In the genomic region with DNA sequence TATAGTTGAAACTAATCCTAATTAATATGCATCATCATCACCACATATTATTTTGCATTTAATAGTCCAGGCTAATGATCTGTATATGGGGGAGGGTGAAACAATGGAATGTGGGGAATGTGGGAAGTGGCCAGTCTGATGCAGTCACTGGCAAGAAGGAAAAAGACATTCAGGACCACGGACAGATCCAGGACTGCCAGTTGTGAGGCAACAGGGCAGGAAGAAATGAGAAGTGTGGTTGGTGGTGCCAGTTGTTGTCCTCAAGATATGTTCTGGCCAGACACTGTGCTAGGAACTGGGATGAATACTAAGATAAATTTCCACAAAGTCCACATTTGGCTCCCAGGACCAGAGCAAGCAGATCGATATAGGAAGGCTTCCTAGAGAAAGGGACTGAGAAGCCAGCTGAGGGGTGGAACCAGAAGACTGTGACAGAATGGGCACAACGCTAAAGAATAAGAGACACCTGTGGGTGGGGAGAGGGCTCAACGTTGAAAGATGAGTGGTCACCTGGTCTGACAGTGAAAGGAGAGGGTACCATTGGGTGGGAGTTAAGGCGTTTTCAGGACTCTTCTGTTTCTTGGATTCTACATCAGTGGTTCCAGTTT, we compare ENCODE assay signal across 1 cellular context.
TF ChIP-seq lines count a peak whose summit lies in the region.

No MANE protein-coding gene starts in this region.

TF ChIP-seq in HepG2, 621 proteins besides CTCF, POLR2A, EP300 and RAD21 (continued from another document and continues in another):
- TF ChIP-seq, protein P1, sequence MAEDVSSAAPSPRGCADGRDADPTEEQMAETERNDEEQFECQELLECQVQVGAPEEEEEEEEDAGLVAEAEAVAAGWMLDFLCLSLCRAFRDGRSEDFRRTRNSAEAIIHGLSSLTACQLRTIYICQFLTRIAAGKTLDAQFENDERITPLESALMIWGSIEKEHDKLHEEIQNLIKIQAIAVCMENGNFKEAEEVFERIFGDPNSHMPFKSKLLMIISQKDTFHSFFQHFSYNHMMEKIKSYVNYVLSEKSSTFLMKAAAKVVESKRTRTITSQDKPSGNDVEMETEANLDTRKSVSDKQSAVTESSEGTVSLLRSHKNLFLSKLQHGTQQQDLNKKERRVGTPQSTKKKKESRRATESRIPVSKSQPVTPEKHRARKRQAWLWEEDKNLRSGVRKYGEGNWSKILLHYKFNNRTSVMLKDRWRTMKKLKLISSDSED (CRISPR knock-in tag; IDR thresholded peaks at IDR 0.05): no peak
- TF ChIP-seq, protein P2, sequence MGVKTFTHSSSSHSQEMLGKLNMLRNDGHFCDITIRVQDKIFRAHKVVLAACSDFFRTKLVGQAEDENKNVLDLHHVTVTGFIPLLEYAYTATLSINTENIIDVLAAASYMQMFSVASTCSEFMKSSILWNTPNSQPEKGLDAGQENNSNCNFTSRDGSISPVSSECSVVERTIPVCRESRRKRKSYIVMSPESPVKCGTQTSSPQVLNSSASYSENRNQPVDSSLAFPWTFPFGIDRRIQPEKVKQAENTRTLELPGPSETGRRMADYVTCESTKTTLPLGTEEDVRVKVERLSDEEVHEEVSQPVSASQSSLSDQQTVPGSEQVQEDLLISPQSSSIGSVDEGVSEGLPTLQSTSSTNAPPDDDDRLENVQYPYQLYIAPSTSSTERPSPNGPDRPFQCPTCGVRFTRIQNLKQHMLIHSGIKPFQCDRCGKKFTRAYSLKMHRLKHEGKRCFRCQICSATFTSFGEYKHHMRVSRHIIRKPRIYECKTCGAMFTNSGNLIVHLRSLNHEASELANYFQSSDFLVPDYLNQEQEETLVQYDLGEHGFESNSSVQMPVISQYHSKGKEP (CRISPR knock-in tag; IDR thresholded peaks at IDR 0.05): peak; percentile 87; the same call in 1 of the 2 replicates
- no peak for TF ChIP-seq ZNF282 (IDR thresholded peaks at IDR 0.05; ENCODE audit: partially characterized antibody)
- no peak for TF ChIP-seq ZKSCAN8 (CRISPR knock-in tag; IDR thresholded peaks at IDR 0.05; ENCODE audit: borderline replicate concordance)
- TF ChIP-seq ZNF230 (CRISPR knock-in tag; IDR thresholded peaks at IDR 0.05): no peak
- peak; percentile 59; the same call in 1 of the 2 replicates for TF ChIP-seq THAP11 (CRISPR knock-in tag; IDR thresholded peaks at IDR 0.05)
- TF ChIP-seq CEBPB (IDR thresholded peaks at IDR 0.05; ENCODE audit: borderline replicate concordance, low read depth, low read length): peak; percentile 80
- TF ChIP-seq ZNF326 (CRISPR knock-in tag; IDR thresholded peaks at IDR 0.05; ENCODE audit: borderline replicate concordance): no peak
- TF ChIP-seq MTF1 (CRISPR knock-in tag; IDR thresholded peaks at IDR 0.05): 0 out of 2 replicates have a peak, but pooled peaks have one; percentile 51
- TF ChIP-seq, protein P3, sequence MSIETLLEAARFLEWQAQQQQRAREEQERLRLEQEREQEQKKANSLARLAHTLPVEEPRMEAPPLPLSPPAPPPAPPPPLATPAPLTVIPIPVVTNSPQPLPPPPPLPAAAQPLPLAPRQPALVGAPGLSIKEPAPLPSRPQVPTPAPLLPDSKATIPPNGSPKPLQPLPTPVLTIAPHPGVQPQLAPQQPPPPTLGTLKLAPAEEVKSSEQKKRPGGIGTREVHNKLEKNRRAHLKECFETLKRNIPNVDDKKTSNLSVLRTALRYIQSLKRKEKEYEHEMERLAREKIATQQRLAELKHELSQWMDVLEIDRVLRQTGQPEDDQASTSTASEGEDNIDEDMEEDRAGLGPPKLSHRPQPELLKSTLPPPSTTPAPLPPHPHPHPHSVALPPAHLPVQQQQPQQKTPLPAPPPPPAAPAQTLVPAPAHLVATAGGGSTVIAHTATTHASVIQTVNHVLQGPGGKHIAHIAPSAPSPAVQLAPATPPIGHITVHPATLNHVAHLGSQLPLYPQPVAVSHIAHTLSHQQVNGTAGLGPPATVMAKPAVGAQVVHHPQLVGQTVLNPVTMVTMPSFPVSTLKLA (IDR thresholded peaks at IDR 0.05): no peak
- TF ChIP-seq RFXAP (CRISPR knock-in tag; IDR thresholded peaks at IDR 0.05; ENCODE audit: borderline replicate concordance): no peak
- TF ChIP-seq ZNF253 (CRISPR knock-in tag; IDR thresholded peaks at IDR 0.05; ENCODE audit: borderline replicate concordance): no peak
- TF ChIP-seq KLF16 (CRISPR knock-in tag; IDR thresholded peaks at IDR 0.05): peak in 1 of 2 experiments; percentile 79; a peak in 2 of 4 replicates
- TF ChIP-seq IRF2 (CRISPR knock-in tag; IDR thresholded peaks at IDR 0.05): peak; percentile 80
- no peak for TF ChIP-seq ZNF10 (CRISPR knock-in tag; IDR thresholded peaks at IDR 0.05; ENCODE audit: borderline replicate concordance, low read depth)
- TF ChIP-seq, protein P4, sequence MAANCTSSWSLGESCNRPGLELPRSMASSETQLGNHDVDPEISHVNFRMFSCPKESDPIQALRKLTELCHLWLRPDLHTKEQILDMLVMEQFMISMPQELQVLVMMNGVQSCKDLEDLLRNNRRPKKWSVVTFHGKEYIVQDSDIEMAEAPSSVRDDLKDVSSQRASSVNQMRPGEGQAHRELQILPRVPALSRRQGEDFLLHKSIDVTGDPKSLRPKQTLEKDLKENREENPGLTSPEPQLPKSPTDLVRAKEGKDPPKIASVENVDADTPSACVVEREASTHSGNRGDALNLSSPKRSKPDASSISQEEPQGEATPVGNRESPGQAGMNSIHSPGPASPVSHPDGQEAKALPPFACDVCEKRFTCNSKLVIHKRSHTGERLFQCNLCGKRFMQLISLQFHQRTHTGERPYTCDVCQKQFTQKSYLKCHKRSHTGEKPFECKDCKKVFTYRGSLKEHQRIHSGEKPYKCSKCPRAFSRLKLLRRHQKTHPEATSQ (CRISPR knock-in tag; IDR thresholded peaks at IDR 0.05; ENCODE audit: borderline replicate concordance): no peak
- no peak for TF ChIP-seq CREM (IDR thresholded peaks at IDR 0.05)
- TF ChIP-seq CREM (CRISPR knock-in tag; IDR thresholded peaks at IDR 0.05): no peak
- TF ChIP-seq ZNF619 (CRISPR knock-in tag; IDR thresholded peaks at IDR 0.05): no peak
- TF ChIP-seq TBX2 (CRISPR knock-in tag; IDR thresholded peaks at IDR 0.05; ENCODE audit: borderline replicate concordance): 0 out of 2 replicates have a peak, but pooled peaks have one; percentile 16
- TF ChIP-seq ZNF12 (CRISPR knock-in tag; IDR thresholded peaks at IDR 0.05): peak; percentile 74
- peak; percentile 68 for TF ChIP-seq SAP130 (CRISPR knock-in tag; IDR thresholded peaks at IDR 0.05; ENCODE audit: low read depth)
- no peak for TF ChIP-seq ARHGAP35 (CRISPR knock-in tag; IDR thresholded peaks at IDR 0.05; ENCODE audit: borderline replicate concordance)
- TF ChIP-seq, protein P5, sequence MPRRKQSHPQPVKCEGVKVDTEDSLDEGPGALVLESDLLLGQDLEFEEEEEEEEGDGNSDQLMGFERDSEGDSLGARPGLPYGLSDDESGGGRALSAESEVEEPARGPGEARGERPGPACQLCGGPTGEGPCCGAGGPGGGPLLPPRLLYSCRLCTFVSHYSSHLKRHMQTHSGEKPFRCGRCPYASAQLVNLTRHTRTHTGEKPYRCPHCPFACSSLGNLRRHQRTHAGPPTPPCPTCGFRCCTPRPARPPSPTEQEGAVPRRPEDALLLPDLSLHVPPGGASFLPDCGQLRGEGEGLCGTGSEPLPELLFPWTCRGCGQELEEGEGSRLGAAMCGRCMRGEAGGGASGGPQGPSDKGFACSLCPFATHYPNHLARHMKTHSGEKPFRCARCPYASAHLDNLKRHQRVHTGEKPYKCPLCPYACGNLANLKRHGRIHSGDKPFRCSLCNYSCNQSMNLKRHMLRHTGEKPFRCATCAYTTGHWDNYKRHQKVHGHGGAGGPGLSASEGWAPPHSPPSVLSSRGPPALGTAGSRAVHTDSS (CRISPR knock-in tag; conservative IDR thresholded peaks at IDR 0.05): no peak
- TF ChIP-seq MED8 (CRISPR knock-in tag; IDR thresholded peaks at IDR 0.05; ENCODE audit: insufficient replicate concordance): no peak
- no peak for TF ChIP-seq PHF20 (CRISPR knock-in tag; IDR thresholded peaks at IDR 0.05)
- TF ChIP-seq SYNCRIP (IDR thresholded peaks at IDR 0.05; ENCODE audit: insufficient read depth, low read depth, low read length): no peak
- no peak for TF ChIP-seq DR1 (CRISPR knock-in tag; IDR thresholded peaks at IDR 0.05)
- TF ChIP-seq FOXK1 (CRISPR knock-in tag; IDR thresholded peaks at IDR 0.05; ENCODE audit: borderline replicate concordance, low read depth): peak; percentile 71; the same call in 1 of the 2 replicates
- no peak for TF ChIP-seq RFX3 (CRISPR knock-in tag; IDR thresholded peaks at IDR 0.05)
- TF ChIP-seq ZSCAN12 (CRISPR knock-in tag; IDR thresholded peaks at IDR 0.05): peak; percentile 86; the same call in 1 of the 2 replicates
- TF ChIP-seq, protein P6, sequence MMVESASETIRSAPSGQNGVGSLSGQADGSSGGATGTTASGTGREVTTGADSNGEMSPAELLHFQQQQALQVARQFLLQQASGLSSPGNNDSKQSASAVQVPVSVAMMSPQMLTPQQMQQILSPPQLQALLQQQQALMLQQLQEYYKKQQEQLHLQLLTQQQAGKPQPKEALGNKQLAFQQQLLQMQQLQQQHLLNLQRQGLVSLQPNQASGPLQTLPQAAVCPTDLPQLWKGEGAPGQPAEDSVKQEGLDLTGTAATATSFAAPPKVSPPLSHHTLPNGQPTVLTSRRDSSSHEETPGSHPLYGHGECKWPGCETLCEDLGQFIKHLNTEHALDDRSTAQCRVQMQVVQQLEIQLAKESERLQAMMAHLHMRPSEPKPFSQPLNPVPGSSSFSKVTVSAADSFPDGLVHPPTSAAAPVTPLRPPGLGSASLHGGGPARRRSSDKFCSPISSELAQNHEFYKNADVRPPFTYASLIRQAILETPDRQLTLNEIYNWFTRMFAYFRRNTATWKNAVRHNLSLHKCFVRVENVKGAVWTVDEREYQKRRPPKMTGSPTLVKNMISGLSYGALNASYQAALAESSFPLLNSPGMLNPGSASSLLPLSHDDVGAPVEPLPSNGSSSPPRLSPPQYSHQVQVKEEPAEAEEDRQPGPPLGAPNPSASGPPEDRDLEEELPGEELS (CRISPR knock-in tag; IDR thresholded peaks at IDR 0.05): no peak; the same call in 1 of the 2 replicates
- TF ChIP-seq SMYD3 (CRISPR knock-in tag; IDR thresholded peaks at IDR 0.05): 0 out of 2 replicates have a peak, but pooled peaks have one; percentile 26
- TF ChIP-seq, protein P7, sequence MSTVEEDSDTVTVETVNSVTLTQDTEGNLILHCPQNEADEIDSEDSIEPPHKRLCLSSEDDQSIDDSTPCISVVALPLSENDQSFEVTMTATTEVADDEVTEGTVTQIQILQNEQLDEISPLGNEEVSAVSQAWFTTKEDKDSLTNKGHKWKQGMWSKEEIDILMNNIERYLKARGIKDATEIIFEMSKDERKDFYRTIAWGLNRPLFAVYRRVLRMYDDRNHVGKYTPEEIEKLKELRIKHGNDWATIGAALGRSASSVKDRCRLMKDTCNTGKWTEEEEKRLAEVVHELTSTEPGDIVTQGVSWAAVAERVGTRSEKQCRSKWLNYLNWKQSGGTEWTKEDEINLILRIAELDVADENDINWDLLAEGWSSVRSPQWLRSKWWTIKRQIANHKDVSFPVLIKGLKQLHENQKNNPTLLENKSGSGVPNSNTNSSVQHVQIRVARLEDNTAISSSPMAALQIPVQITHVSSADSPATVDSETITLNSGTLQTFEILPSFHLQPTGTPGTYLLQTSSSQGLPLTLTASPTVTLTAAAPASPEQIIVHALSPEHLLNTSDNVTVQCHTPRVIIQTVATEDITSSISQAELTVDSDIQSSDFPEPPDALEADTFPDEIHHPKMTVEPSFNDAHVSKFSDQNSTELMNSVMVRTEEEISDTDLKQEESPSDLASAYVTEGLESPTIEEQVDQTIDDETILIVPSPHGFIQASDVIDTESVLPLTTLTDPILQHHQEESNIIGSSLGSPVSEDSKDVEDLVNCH (CRISPR knock-in tag; IDR thresholded peaks at IDR 0.05): no peak
- TF ChIP-seq, protein P8, sequence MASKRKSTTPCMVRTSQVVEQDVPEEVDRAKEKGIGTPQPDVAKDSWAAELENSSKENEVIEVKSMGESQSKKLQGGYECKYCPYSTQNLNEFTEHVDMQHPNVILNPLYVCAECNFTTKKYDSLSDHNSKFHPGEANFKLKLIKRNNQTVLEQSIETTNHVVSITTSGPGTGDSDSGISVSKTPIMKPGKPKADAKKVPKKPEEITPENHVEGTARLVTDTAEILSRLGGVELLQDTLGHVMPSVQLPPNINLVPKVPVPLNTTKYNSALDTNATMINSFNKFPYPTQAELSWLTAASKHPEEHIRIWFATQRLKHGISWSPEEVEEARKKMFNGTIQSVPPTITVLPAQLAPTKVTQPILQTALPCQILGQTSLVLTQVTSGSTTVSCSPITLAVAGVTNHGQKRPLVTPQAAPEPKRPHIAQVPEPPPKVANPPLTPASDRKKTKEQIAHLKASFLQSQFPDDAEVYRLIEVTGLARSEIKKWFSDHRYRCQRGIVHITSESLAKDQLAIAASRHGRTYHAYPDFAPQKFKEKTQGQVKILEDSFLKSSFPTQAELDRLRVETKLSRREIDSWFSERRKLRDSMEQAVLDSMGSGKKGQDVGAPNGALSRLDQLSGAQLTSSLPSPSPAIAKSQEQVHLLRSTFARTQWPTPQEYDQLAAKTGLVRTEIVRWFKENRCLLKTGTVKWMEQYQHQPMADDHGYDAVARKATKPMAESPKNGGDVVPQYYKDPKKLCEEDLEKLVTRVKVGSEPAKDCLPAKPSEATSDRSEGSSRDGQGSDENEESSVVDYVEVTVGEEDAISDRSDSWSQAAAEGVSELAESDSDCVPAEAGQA (IDR thresholded peaks at IDR 0.05; ENCODE audit: low read depth): no peak
- TF ChIP-seq, protein P8 (CRISPR knock-in tag; IDR thresholded peaks at IDR 0.05; ENCODE audit: borderline replicate concordance): 0 out of 2 replicates have a peak, but pooled peaks have one; percentile 40
